34 cellular contexts compared by ENCODE assay signal in genomic region chr17:81264640-81265039, GRCh38.
"Had no signal": no experiment of that assay in that cellular context is flagged by ENCODE, and none has a peak within 500 bp of the region (broad histone marks: within the 10 kb centered on the region; RNA-seq: fewer than 3 reads in every experiment).

No MANE protein-coding gene starts in this region.

- H3K4me1 ChIP-seq: ascending aorta had no signal

- H3K27ac Mint-ChIP-seq: activated B cell treated with CpG ODN at 0.5 μM for 24 hours; activated CD4-positive, alpha-beta memory T cell treated with anti-CD3 and anti-CD28 coated beads for 36 hours; activated CD4-positive, alpha-beta T cell treated with anti-CD3 and anti-CD28 coated beads, Interleukin-2, amount 10 ng/mL, durations not matched to agents 24 days and 14 days; activated CD8-positive, alpha-beta memory T cell treated with anti-CD3 and anti-CD28 coated beads, Interleukin-2, amount 10 ng/mL, durations not matched to agents 7 days and 5 days; activated CD8-positive, alpha-beta T cell treated with anti-CD3 and anti-CD28 coated beads for 36 hours; activated naive CD4-positive, alpha-beta T cell treated with anti-CD3 and anti-CD28 coated beads, Interleukin-2, amount 10 ng/mL, durations not matched to agents 7 days and 5 days; activated naive CD4-positive, alpha-beta T cell treated with anti-CD3 and anti-CD28 coated beads, Interleukin-2, amount 50 U/mL, for 24 hours; activated naive CD8-positive, alpha-beta T cell; activated naive CD8-positive, alpha-beta T cell treated with anti-CD3 and anti-CD28 coated beads, Interleukin-2, amount 10 ng/mL, durations not matched to agents 7 days and 5 days; activated naive CD8-positive, alpha-beta T cell treated with anti-CD3 and anti-CD28 coated beads, Interleukin-2, amount 50 U/mL, for 24 hours; activated T-cell treated with anti-CD3 and anti-CD28 coated beads, Interleukin-2, amount 50 U/mL, for 24 hours; activated T-helper 2 cell treated with anti-CD3 and anti-CD28 coated beads, Interferon-gamma antibody, Interleukin-2, Interleukin-4, amounts not matched to agents 10 μg/mL and 5 μg/mL and 100 μg/mL, durations not matched to agents 14 hours and 24 hours and 36 hours; brain; T-helper 1 cell treated with Interleukin-12 subunit alpha and Interleukin-12 subunit beta and Interleukin-4 antibody, amounts not matched to agents 30 μg/mL and 1 μg/mL, for 36 hours; T-helper 2 cell treated with Interferon-gamma antibody and Interleukin-4, amounts not matched to agents 5 μg/mL and 100 μg/mL, for 36 hours had no signal

- ATAC-seq: activated CD8-positive, alpha-beta memory T cell treated with anti-CD3 and anti-CD28 coated beads, Interleukin-2, amount 10 ng/mL, durations not matched to agents 7 days and 5 days; activated CD8-positive, alpha-beta T cell treated with anti-CD3 and anti-CD28 coated beads for 36 hours; activated naive CD8-positive, alpha-beta T cell treated with anti-CD3 and anti-CD28 coated beads, Interleukin-2, amount 50 U/mL, for 24 hours had no signal

- H3K27me3 Mint-ChIP-seq: activated B cell treated with CpG ODN at 0.5 μM for 24 hours; activated CD4-positive, alpha-beta memory T cell treated with anti-CD3 and anti-CD28 coated beads for 36 hours; activated CD4-positive, alpha-beta T cell treated with anti-CD3 and anti-CD28 coated beads, Interleukin-2, amount 10 ng/mL, durations not matched to agents 24 days and 14 days; activated CD8-positive, alpha-beta memory T cell treated with anti-CD3 and anti-CD28 coated beads, Interleukin-2, amount 10 ng/mL, durations not matched to agents 7 days and 5 days; activated CD8-positive, alpha-beta T cell treated with anti-CD3 and anti-CD28 coated beads for 36 hours; activated naive CD4-positive, alpha-beta T cell treated with anti-CD3 and anti-CD28 coated beads, Interleukin-2, amount 10 ng/mL, durations not matched to agents 7 days and 5 days; activated naive CD4-positive, alpha-beta T cell treated with anti-CD3 and anti-CD28 coated beads, Interleukin-2, amount 50 U/mL, for 24 hours; activated naive CD8-positive, alpha-beta T cell; activated naive CD8-positive, alpha-beta T cell treated with anti-CD3 and anti-CD28 coated beads, Interleukin-2, amount 10 ng/mL, durations not matched to agents 7 days and 5 days; activated naive CD8-positive, alpha-beta T cell treated with anti-CD3 and anti-CD28 coated beads, Interleukin-2, amount 50 U/mL, for 24 hours; activated T-cell treated with anti-CD3 and anti-CD28 coated beads, Interleukin-2, amount 50 U/mL, for 24 hours; brain had no signal

- H3K27ac ChIP-seq: ascending aorta, cardiac muscle cell, VCaP had no signal

- H3K9me3 ChIP-seq: ascending aorta had no signal

- H3K9me3 Mint-ChIP-seq: activated B cell treated with CpG ODN at 0.5 μM for 24 hours; activated CD4-positive, alpha-beta memory T cell treated with anti-CD3 and anti-CD28 coated beads for 36 hours; activated CD4-positive, alpha-beta T cell treated with anti-CD3 and anti-CD28 coated beads, Interleukin-2, amount 10 ng/mL, durations not matched to agents 24 days and 14 days; activated CD8-positive, alpha-beta T cell treated with anti-CD3 and anti-CD28 coated beads for 36 hours; activated naive CD4-positive, alpha-beta T cell treated with anti-CD3 and anti-CD28 coated beads, Interleukin-2, amount 10 ng/mL, durations not matched to agents 7 days and 5 days; activated naive CD4-positive, alpha-beta T cell treated with anti-CD3 and anti-CD28 coated beads, Interleukin-2, amount 50 U/mL, for 24 hours; activated naive CD8-positive, alpha-beta T cell treated with anti-CD3 and anti-CD28 coated beads, Interleukin-2, amount 10 ng/mL, durations not matched to agents 7 days and 5 days; activated naive CD8-positive, alpha-beta T cell treated with anti-CD3 and anti-CD28 coated beads, Interleukin-2, amount 50 U/mL, for 24 hours; activated T-cell treated with anti-CD3 and anti-CD28 coated beads, Interleukin-2, amount 50 U/mL, for 24 hours; activated T-helper 2 cell treated with anti-CD3 and anti-CD28 coated beads, Interferon-gamma antibody, Interleukin-2, Interleukin-4, amounts not matched to agents 10 μg/mL and 5 μg/mL and 100 μg/mL, durations not matched to agents 14 hours and 24 hours and 36 hours; brain; T-helper 1 cell treated with Interleukin-12 subunit alpha and Interleukin-12 subunit beta and Interleukin-4 antibody, amounts not matched to agents 30 μg/mL and 1 μg/mL, for 36 hours; T-helper 2 cell treated with Interferon-gamma antibody and Interleukin-4, amounts not matched to agents 5 μg/mL and 100 μg/mL, for 36 hours had no signal

- DNase-seq: activated B cell treated with CpG ODN at 0.5 μM for 24 hours; activated CD4-positive, alpha-beta memory T cell treated with anti-CD3 and anti-CD28 coated beads for 36 hours; activated CD4-positive, alpha-beta T cell treated with anti-CD3 and anti-CD28 coated beads for 4 hours; activated CD4-positive, alpha-beta T cell treated with anti-CD3 and anti-CD28 coated beads, Interleukin-2, amount 10 ng/mL, durations not matched to agents 24 days and 14 days; activated CD4-positive, alpha-beta T cell treated with anti-CD3 and anti-CD28 coated beads, Interleukin-2, amount 50 U/mL, for 1 hour; activated CD4-positive, alpha-beta T cell treated with anti-CD3 and anti-CD28 coated beads, Interleukin-2, amount 50 U/mL, for 4 hours; activated CD4-positive, CD25-positive, alpha-beta regulatory T cell treated with anti-CD3 and anti-CD28 coated beads, Interleukin-2, amount 50 U/mL, for 72 hours; activated CD8-positive, alpha-beta memory T cell treated with anti-CD3 and anti-CD28 coated beads for 24 hours; activated CD8-positive, alpha-beta memory T cell treated with anti-CD3 and anti-CD28 coated beads, Interleukin-2, amount 10 ng/mL, durations not matched to agents 7 days and 5 days; activated CD8-positive, alpha-beta memory T cell treated with anti-CD3 and anti-CD28 coated beads, Interleukin-2, amount 50 U/mL, for 48 hours; activated CD8-positive, alpha-beta T cell treated with anti-CD3 and anti-CD28 coated beads for 36 hours; activated effector memory CD4-positive, alpha-beta T cell treated with Interleukin-2 at 50 U/mL for 16 hours; activated gamma-delta T cell; activated naive CD4-positive, alpha-beta T cell treated with anti-CD3 and anti-CD28 coated beads, Interleukin-2, amount 10 ng/mL, durations not matched to agents 7 days and 5 days; activated naive CD4-positive, alpha-beta T cell treated with Interleukin-2 at 50 U/mL for 16 hours; activated naive CD8-positive, alpha-beta T cell treated with anti-CD3 and anti-CD28 coated beads, Interleukin-2, amount 10 ng/mL, durations not matched to agents 7 days and 5 days; activated naive CD8-positive, alpha-beta T cell treated with anti-CD3 and anti-CD28 coated beads, Interleukin-2, amount 50 U/mL, for 24 hours; activated T-cell treated with anti-CD3 and anti-CD28 coated beads, Interleukin-2, amount 50 U/mL, for 24 hours; activated T-cell treated with anti-CD3 and anti-CD28 coated beads, Interleukin-2, amount 50 U/mL, for 48 hours; amygdala; anterior cingulate cortex; central memory CD4-positive, alpha-beta T cell; T-helper 1 cell; T-helper 2 cell; T-helper 9 cell had no signal

- H3K4me3 ChIP-seq: ascending aorta, cardiac muscle cell had no signal

- H3K4me1 Mint-ChIP-seq: activated CD8-positive, alpha-beta memory T cell treated with anti-CD3 and anti-CD28 coated beads, Interleukin-2, amount 10 ng/mL, durations not matched to agents 7 days and 5 days; activated naive CD4-positive, alpha-beta T cell treated with anti-CD3 and anti-CD28 coated beads, Interleukin-2, amount 10 ng/mL, durations not matched to agents 7 days and 5 days; activated naive CD4-positive, alpha-beta T cell treated with anti-CD3 and anti-CD28 coated beads, Interleukin-2, amount 50 U/mL, for 24 hours; activated naive CD8-positive, alpha-beta T cell treated with anti-CD3 and anti-CD28 coated beads, Interleukin-2, amount 10 ng/mL, durations not matched to agents 7 days and 5 days; brain had no signal

- H3K4me3 Mint-ChIP-seq: activated B cell treated with CpG ODN at 0.5 μM for 24 hours; activated CD4-positive, alpha-beta memory T cell treated with anti-CD3 and anti-CD28 coated beads for 36 hours; activated CD4-positive, alpha-beta T cell treated with anti-CD3 and anti-CD28 coated beads, Interleukin-2, amount 10 ng/mL, durations not matched to agents 24 days and 14 days; activated CD8-positive, alpha-beta memory T cell treated with anti-CD3 and anti-CD28 coated beads, Interleukin-2, amount 10 ng/mL, durations not matched to agents 7 days and 5 days; activated CD8-positive, alpha-beta T cell treated with anti-CD3 and anti-CD28 coated beads for 36 hours; activated naive CD4-positive, alpha-beta T cell treated with anti-CD3 and anti-CD28 coated beads, Interleukin-2, amount 10 ng/mL, durations not matched to agents 7 days and 5 days; activated naive CD4-positive, alpha-beta T cell treated with anti-CD3 and anti-CD28 coated beads, Interleukin-2, amount 50 U/mL, for 24 hours; activated naive CD8-positive, alpha-beta T cell; activated naive CD8-positive, alpha-beta T cell treated with anti-CD3 and anti-CD28 coated beads, Interleukin-2, amount 10 ng/mL, durations not matched to agents 7 days and 5 days; activated naive CD8-positive, alpha-beta T cell treated with anti-CD3 and anti-CD28 coated beads, Interleukin-2, amount 50 U/mL, for 24 hours; activated T-cell treated with anti-CD3 and anti-CD28 coated beads, Interleukin-2, amount 50 U/mL, for 24 hours; brain; T-helper 1 cell treated with Interleukin-12 subunit alpha and Interleukin-12 subunit beta and Interleukin-4 antibody, amounts not matched to agents 30 μg/mL and 1 μg/mL, for 36 hours; T-helper 2 cell treated with Interferon-gamma antibody and Interleukin-4, amounts not matched to agents 5 μg/mL and 100 μg/mL, for 36 hours had no signal

- H3K27me3 ChIP-seq: ascending aorta, cardiac muscle cell had no signal
